ENCODE assay signal across 24 cellular contexts in genomic region chr13:75913925-75914324, GRCh38.
"Had no signal": no experiment of that assay in that cellular context is flagged by ENCODE, and none has a peak within 500 bp of the region (broad histone marks: within the 10 kb centered on the region; RNA-seq: fewer than 3 reads in every experiment).

No MANE protein-coding gene starts in this region.

- H3K9ac ChIP-seq: KMS-11, SK-N-SH had no signal

- H3K27ac ChIP-seq: HL-60, KMS-11, RWPE1 had no signal

- H3K4me3 ChIP-seq: K562 had no signal

- H3K4me2 ChIP-seq: KMS-11, SK-N-SH had no signal

- ATAC-seq: K562, Panc1, PC-3 had no signal

- H3K9me3 ChIP-seq: SK-N-SH had no signal

- DNase-seq: Kasumi-1, MV-4-11, NCI-H1048, NCI-H1105, NCI-H1417, NCI-H1436 treated with DMSO at 0.1 percent for 48 hours, NCI-H1694, NCI-H187 treated with DMSO at 0.1 percent for 48 hours, NCI-H2029 treated with DMSO at 0.1 percent for 48 hours, NCI-H2227 treated with DMSO at 0.1 percent for 48 hours, NCI-H446, NCI-H510A, NCI-H524 treated with DMSO at 0.1 percent for 48 hours, NCI-H69, NCI-H774, PC-3, SHP77, SK-N-SH had no signal

- FAIRE-seq: HTR-8/SVneo, K562 had no signal
